ENCODE assay signal across 17 cellular contexts in the genomic region with DNA sequence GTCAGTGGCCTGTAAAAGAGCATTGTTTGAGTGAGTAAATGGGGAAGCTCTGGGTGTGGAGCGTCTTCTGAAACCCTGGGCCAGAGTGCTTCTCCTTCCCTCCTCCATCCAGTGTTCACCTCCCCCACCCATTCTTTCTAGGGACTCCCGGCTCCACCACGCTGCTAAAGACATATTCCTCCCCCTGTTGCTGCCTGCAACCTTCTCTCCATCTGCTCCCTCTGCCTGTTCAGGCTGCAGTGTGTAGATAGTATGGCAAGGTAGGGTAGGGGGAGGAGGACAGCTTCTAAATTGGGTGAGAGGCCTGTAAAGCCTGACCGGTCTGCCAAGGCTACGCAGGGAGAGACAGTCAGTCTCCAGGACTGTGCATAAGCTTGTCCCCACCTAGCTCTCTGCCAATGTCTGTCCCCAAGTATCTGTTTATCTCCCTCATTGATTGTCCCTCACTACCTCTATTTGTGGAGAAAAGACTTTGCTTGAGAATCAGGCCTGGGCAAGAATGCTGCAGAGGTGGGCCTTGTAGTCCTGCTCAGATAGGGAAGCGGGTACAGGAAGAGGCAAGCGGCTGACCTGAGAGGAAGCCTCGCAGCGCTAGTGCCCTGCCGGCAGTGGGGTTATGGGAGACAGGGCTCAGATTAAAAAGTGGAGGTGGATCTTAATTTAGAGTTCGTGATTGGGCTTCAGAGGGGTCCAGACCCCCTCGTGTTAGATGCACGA. TPM values are rescaled to one million over a fixed set of nuclear protein-coding genes. Genes with fewer than 3 reads are reported as not detected.
DNase-seq lines count a peak whose midpoint lies in the region; ATAC-seq and TF ChIP-seq lines count a peak whose summit lies in the region.
"Had no signal": no experiment of that assay in that cellular context is flagged by ENCODE, and none has a peak within 500 bp of the region (broad histone marks: within the 10 kb centered on the region; RNA-seq: fewer than 3 reads in every experiment).

No MANE protein-coding gene starts in this region.

- DNase-seq in ELF-1 (ENCODE audit: low read depth, low spot score), result peak; percentile 10
- peak; percentile 47 for DNase-seq in MV-4-11 (lab: John Stamatoyannopoulos, UW)
- no peak for DNase-seq in natural killer cell
- DNase-seq in effector CD8-positive, alpha-beta T cell (lab: John Stamatoyannopoulos, UW), result no peak
- no peak for DNase-seq in OCI-M2 (lab: John Stamatoyannopoulos, UW; ENCODE audit: unreplicated experiment)
- no peak for DNase-seq in superior temporal gyrus (ENCODE audit: extremely low spot score)
- DNase-seq: activated CD4-positive, alpha-beta T cell treated with anti-CD3 and anti-CD28 coated beads, Interleukin-2, amount 10 ng/mL, durations not matched to agents 24 days and 14 days; activated naive CD8-positive, alpha-beta T cell treated with anti-CD3 and anti-CD28 coated beads, Interleukin-2, amount 10 ng/mL, durations not matched to agents 7 days and 5 days; Calu3; stimulated activated CD4-positive, alpha-beta T cell treated with anti-CD3 and anti-CD28 coated beads, Interleukin-4, amount 100 ng/mL, for 4 hours had no signal

- no peaks in the 10 kb centered on the region for H3K9me3 Mint-ChIP-seq in natural killer cell
- H3K9me3 Mint-ChIP-seq: activated CD4-positive, alpha-beta T cell treated with anti-CD3 and anti-CD28 coated beads, Interleukin-2, amount 10 ng/mL, durations not matched to agents 24 days and 14 days; activated naive CD8-positive, alpha-beta T cell treated with anti-CD3 and anti-CD28 coated beads, Interleukin-2, amount 10 ng/mL, durations not matched to agents 7 days and 5 days had no signal

- H3K27me3 Mint-ChIP-seq in natural killer cell (ENCODE audit: low read depth in 2 of 2), result peaks cover 49 to 87% of the 10 kb centered on the region in 2 donors

- no peak for TF ChIP-seq CTCF in natural killer cell (IDR thresholded peaks at IDR 0.05)

- peak overlapping the region; percentile 46 for H3K4me3 Mint-ChIP-seq in natural killer cell
- H3K4me3 Mint-ChIP-seq: activated CD4-positive, alpha-beta T cell treated with anti-CD3 and anti-CD28 coated beads, Interleukin-2, amount 10 ng/mL, durations not matched to agents 24 days and 14 days; activated naive CD8-positive, alpha-beta T cell treated with anti-CD3 and anti-CD28 coated beads, Interleukin-2, amount 10 ng/mL, durations not matched to agents 7 days and 5 days had no signal

- H3K27ac ChIP-seq in angular gyrus (ENCODE audit: low read depth, low read length), result peak overlapping the region; percentile 90
- H3K27ac ChIP-seq: KMS-11, pancreas, tibial nerve had no signal

- intact Hi-C loops in natural killer cell (cut with micrococcal nuclease), result no loop called here

- peaks cover 0 to 13% of the 10 kb centered on the region in 2 donors for H3K4me1 Mint-ChIP-seq in natural killer cell
- H3K4me1 Mint-ChIP-seq: activated CD4-positive, alpha-beta T cell treated with anti-CD3 and anti-CD28 coated beads, Interleukin-2, amount 10 ng/mL, durations not matched to agents 24 days and 14 days; activated naive CD8-positive, alpha-beta T cell treated with anti-CD3 and anti-CD28 coated beads, Interleukin-2, amount 10 ng/mL, durations not matched to agents 7 days and 5 days had no signal

- H3K36me3 Mint-ChIP-seq in natural killer cell, result no peaks in the 10 kb centered on the region
- H3K36me3 Mint-ChIP-seq: activated naive CD8-positive, alpha-beta T cell treated with anti-CD3 and anti-CD28 coated beads, Interleukin-2, amount 10 ng/mL, durations not matched to agents 7 days and 5 days had no signal

- ATAC-seq in natural killer cell, result no peak
- no peak for ATAC-seq in GM18519 (IDR thresholded peaks at IDR 0.05; ENCODE audit: low FRiP score, unreplicated experiment)

- H3K27ac Mint-ChIP-seq in natural killer cell, result no peak overlapping the region
- H3K27ac Mint-ChIP-seq: activated CD4-positive, alpha-beta T cell treated with anti-CD3 and anti-CD28 coated beads, Interleukin-2, amount 10 ng/mL, durations not matched to agents 24 days and 14 days; activated naive CD8-positive, alpha-beta T cell treated with anti-CD3 and anti-CD28 coated beads, Interleukin-2, amount 10 ng/mL, durations not matched to agents 7 days and 5 days had no signal

RNA-seq across cellular contexts. Expression of a gene that starts 0.9 kb away (rescaled TPM):
- 1 to 10 TPM in 1 of 3 donors, under 1 TPM in 2; 0.11 to 1.1 (median 0.60) TPM for total RNA-seq in natural killer cell
- total RNA-seq: activated CD4-positive, alpha-beta T cell treated with anti-CD3 and anti-CD28 coated beads, Interleukin-2, amount 10 ng/mL, durations not matched to agents 24 days and 14 days; activated naive CD8-positive, alpha-beta T cell treated with anti-CD3 and anti-CD28 coated beads, Interleukin-2, amount 10 ng/mL, durations not matched to agents 7 days and 5 days; Calu3; endothelial cell of umbilical vein; RPMI7951 had no signal

Comparison
In these comparisons a context has a peak if more than half of its experiments do, and no peak if none do; other contexts are left out.
1. DNase-seq: peak in ELF-1 (single experiment) and MV-4-11 (single experiment); none in natural killer cell (single experiment), effector CD8-positive, alpha-beta T cell (single experiment), OCI-M2 (single experiment) and superior temporal gyrus (single experiment).